8 cellular contexts compared by ENCODE assay signal in the genomic region with DNA sequence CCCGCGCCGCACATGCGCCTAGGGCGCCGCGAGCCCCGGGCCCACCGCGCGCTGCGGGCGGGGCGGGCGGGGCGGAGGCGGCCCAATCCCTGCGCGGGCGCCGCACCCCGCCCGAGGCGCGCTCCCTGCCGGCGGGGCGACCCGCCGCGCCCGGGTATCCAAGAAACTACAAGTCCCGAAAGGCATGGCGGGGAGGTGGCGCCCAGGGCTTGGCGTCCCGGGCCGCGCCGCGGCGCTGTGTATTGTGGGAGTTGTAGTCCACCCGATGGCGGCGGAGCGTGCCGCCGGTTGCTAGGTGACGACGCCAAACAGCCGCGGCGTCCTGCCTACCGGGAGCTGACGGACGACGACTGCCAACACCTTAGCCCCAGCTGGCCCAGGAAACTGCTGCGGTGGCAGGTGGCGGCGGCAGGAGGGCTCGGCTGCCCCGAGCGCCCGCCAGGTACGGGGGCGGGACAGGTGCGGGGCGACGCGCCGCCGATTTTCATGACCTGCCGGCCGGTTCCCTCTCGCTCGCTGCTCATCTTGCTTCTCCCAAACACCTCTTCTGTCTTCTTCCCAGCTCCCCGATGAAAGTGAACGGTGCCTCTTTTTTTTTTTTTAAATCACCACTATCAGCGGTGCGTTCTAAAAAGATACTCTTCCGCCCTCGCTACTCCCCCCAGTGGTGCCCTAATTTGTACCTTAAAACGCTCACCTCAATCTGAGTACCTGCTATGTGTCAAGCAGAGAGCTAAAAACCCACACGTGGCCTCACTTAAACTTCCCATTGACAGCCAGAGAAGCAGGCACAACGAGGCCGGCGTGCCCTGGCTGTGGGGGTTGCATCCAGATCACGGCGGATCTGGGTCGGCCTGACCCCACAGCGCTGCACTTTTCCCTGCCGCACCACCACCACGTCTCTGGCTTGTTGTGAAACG. TPM values are rescaled to one million over a fixed set of nuclear protein-coding genes. Genes with fewer than 3 reads are reported as not detected.
DNase-seq lines count a peak whose midpoint lies in the region; ATAC-seq and TF ChIP-seq lines count a peak whose summit lies in the region.

A gene (plus strand): TSS at position 304 of the 920 bp plus-strand sequence.

- H3K27me3 ChIP-seq in endodermal cell (ENCODE audit: control insufficient read depth, insufficient read depth, low read length, poor library complexity, severe bottlenecking) = peaks cover 82% of the 10 kb centered on the region

- TF ChIP-seq CTCF in endodermal cell (conservative IDR thresholded peaks at IDR 0.05) = no peak

- H3K4me3 ChIP-seq in endodermal cell (ENCODE audit: low read length) (peak within 1 kb of the TSS; percentile 79), mesodermal cell (ENCODE audit: extremely low read depth, insufficient read depth, low read length, poor library complexity, severe bottlenecking) (peak within 1 kb of the TSS; percentile 44)

- no peak within 1 kb of the TSS for H3K27ac Mint-ChIP-seq in endodermal cell

- H3K9ac ChIP-seq in endodermal cell (ENCODE audit: extremely low read depth, low read length, poor library complexity, severe bottlenecking) = peak within 1 kb of the TSS; percentile 51

- H3K9me3 Mint-ChIP-seq in endodermal cell = no peaks in the 10 kb centered on the region

- H3K36me3 ChIP-seq in endodermal cell (ENCODE audit: control insufficient read depth, insufficient read depth, low read length) = no peaks in the 10 kb centered on the region
- no peaks in the 10 kb centered on the region for H3K36me3 ChIP-seq in mesodermal cell (ENCODE audit: control insufficient read depth, insufficient read depth, low read length)

- H3K27ac ChIP-seq in endodermal cell (ENCODE audit: low read depth, low read length) (no peak within 1 kb of the TSS), mesodermal cell (ENCODE audit: low read depth, low read length, severe bottlenecking) (peak within 1 kb of the TSS; percentile 23)

- DNase-seq in COR-L47 (lab: John Stamatoyannopoulos, UW) = peak; percentile 95
- peak in 75 of 76 experiments; percentile 40 to 97 (median 94) for DNase-seq in HUDEP-2 (lab: John Stamatoyannopoulos, UW; ENCODE audit: unreplicated experiment in 76 of 76)
- peak; percentile 87 for DNase-seq in NOMO-1 treated with dmso at 0.1 percent for 144 hours (lab: John Stamatoyannopoulos, UW; ENCODE audit: unreplicated experiment)
- DNase-seq in activated CD8-positive, alpha-beta memory T cell treated with anti-CD3 and anti-CD28 coated beads, Interleukin-2, amount 50 U/mL, for 1 hour (ENCODE audit: extremely low read depth) = peak; percentile 93
- peak; percentile 99 for DNase-seq in endodermal cell
- peak; percentile 97 for DNase-seq in stimulated activated CD8-positive, alpha-beta memory T cell treated with anti-CD3 and anti-CD28 coated beads, Interleukin-15, amount 100 ng/mL, for 1 hour (ENCODE audit: low read depth)

- H3K9me3 ChIP-seq in endodermal cell (ENCODE audit: control insufficient read depth, low read length) = no peaks in the 10 kb centered on the region
- H3K9me3 ChIP-seq in mesodermal cell (ENCODE audit: control insufficient read depth, low read length) = no peaks in the 10 kb centered on the region

- peaks cover 79% of the 10 kb centered on the region for H3K27me3 Mint-ChIP-seq in endodermal cell (ENCODE audit: insufficient read depth)

- ATAC-seq in GM21390 (IDR thresholded peaks at IDR 0.05; ENCODE audit: unreplicated experiment) = peak; percentile 90

- no peaks in the 10 kb centered on the region for H3K36me3 Mint-ChIP-seq in endodermal cell (ENCODE audit: low read depth)

- peaks cover 5% of the 10 kb centered on the region for H3K4me1 ChIP-seq in endodermal cell (ENCODE audit: control insufficient read depth, insufficient read depth, low read length)
- peaks cover 24% of the 10 kb centered on the region for H3K4me1 ChIP-seq in mesodermal cell (ENCODE audit: control insufficient read depth, insufficient read depth, low read length, poor library complexity, severe bottlenecking)

- 2 to 3% methylated on average over 30 to 94 of the region's 94 CpGs for WGBS in endodermal cell (ENCODE audit: insufficient coverage in 1 of 2, insufficient read length in 1 of 2), 2 experiments
- WGBS in mesodermal cell (ENCODE audit: insufficient coverage in 2 of 2), 2 experiments = 4 to 5% methylated on average over 64 to 87 of the region's 94 CpGs

- peaks cover 14% of the 10 kb centered on the region for H3K4me1 Mint-ChIP-seq in endodermal cell

- H3K4me3 Mint-ChIP-seq in endodermal cell = peak within 1 kb of the TSS; percentile 54

RNA-seq across cellular contexts. Expression of the gene that starts here (rescaled TPM):
- total RNA-seq in endodermal cell = not detected
- polyA plus RNA-seq in endodermal cell (2013, experiment 1 of 2) = not detected
- not detected for polyA plus RNA-seq in endodermal cell (2013, experiment 2 of 2)
- not detected for polyA plus RNA-seq in mesodermal cell (2013, experiment 1 of 2)
- polyA plus RNA-seq in mesodermal cell (2013, experiment 2 of 2) = not detected

Comparison
In these comparisons a context has a peak if more than half of its experiments do, and no peak if none do; other contexts are left out.
1. Peak in DNase-seq, H3K4me3 ChIP-seq and H3K9ac ChIP-seq in endodermal cell; RNA of the gene not detected or under 1 TPM.